7 cellular contexts compared by ENCODE assay signal in the genomic region with DNA sequence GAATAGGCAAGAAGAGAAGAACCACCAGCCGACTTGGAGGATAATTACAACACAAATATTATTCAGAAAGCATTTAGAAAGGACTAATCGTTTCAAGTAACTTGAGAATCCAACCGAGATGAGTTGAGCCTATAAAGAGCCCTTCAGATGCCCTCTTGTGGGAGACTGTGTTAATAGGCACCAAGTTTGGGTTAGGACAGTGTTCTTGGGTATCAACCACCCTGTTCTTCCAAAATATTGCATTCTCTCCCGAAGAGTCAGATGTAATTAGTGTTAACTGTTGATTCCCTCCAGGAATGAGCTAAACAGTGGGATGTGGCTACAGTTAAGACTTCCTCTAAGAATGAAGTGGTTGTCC.
DNase-seq lines count a peak whose midpoint lies in the region; ATAC-seq and TF ChIP-seq lines count a peak whose summit lies in the region.

No MANE protein-coding gene starts in this region.

- H3K9me3 ChIP-seq in body of pancreas: no peaks in the 10 kb centered on the region
- no peaks in the 10 kb centered on the region for H3K9me3 ChIP-seq in right lobe of liver

- no peaks in the 10 kb centered on the region for H3K27me3 ChIP-seq in body of pancreas
- no peaks in the 10 kb centered on the region for H3K27me3 ChIP-seq in right lobe of liver

- H3K4me3 Mint-ChIP-seq in progenitor cell of endocrine pancreas (ENCODE audit: low read depth): no peak overlapping the region

- no peak overlapping the region for H3K27ac Mint-ChIP-seq in progenitor cell of endocrine pancreas

- no peaks in the 10 kb centered on the region for H3K9me3 Mint-ChIP-seq in progenitor cell of endocrine pancreas (ENCODE audit: low read depth)

- H3K36me3 ChIP-seq in body of pancreas (replicated peaks in 1 of 2; ENCODE audit: insufficient read depth in 1 of 2, low read depth in 2 of 2) (peaks cover 0 to 4% of the 10 kb centered on the region in 2 donors), right lobe of liver (peaks cover 0 to 7% (median 0%) of the 10 kb centered on the region in 4 donors)

- H3K4me3 ChIP-seq in body of pancreas (no peak overlapping the region), right lobe of liver (no peak overlapping the region)

- H3K27me3 Mint-ChIP-seq in progenitor cell of endocrine pancreas: no peaks in the 10 kb centered on the region

- H3K4me1 Mint-ChIP-seq in progenitor cell of endocrine pancreas (ENCODE audit: low read depth): peaks cover 6% of the 10 kb centered on the region

- peak overlapping the region in 2 of 4 donors; percentile 8 to 12 for H3K27ac ChIP-seq in body of pancreas
- H3K27ac ChIP-seq in right lobe of liver: no peak overlapping the region

- peaks cover 18% of the 10 kb centered on the region for H3K36me3 Mint-ChIP-seq in progenitor cell of endocrine pancreas (ENCODE audit: insufficient read depth)

- TF ChIP-seq CTCF in GM10266 (IDR thresholded peaks at IDR 0.05; ENCODE audit: control insufficient read depth, insufficient read depth, low read depth, missing control alignments) (peak; percentile 43), body of pancreas (IDR thresholded peaks at IDR 0.05) (peak in 6 of 7 experiments; percentile 24 to 54 (median 42)), right lobe of liver (IDR thresholded peaks at IDR 0.05) (peak; percentile 26 to 44 (median 32)), progenitor cell of endocrine pancreas (IDR thresholded peaks at IDR 0.05; ENCODE audit: unreplicated experiment) (no peak)

- TF ChIP-seq POLR2A in body of pancreas (IDR thresholded peaks at IDR 0.05) (no peak), right lobe of liver (IDR thresholded peaks at IDR 0.05) (no peak)

- DNase-seq in GM10266 (ENCODE audit: extremely low spot score) (peak; percentile 37), NCI-H146 (lab: John Stamatoyannopoulos, UW) (peak; percentile 45), body of pancreas (peak in 1 of 4 donors; percentile 26), right lobe of liver (no peak), putamen (ENCODE audit: low spot score) (no peak), progenitor cell of endocrine pancreas (ENCODE audit: low spot score, unreplicated experiment) (no peak)

- 16 to 24% methylated on average over 4 of the region's 4 CpGs for WGBS in body of pancreas, 2 donors
- 37% methylated on average over 3 of the region's 4 CpGs for WGBS in right lobe of liver (ENCODE audit: insufficient coverage, low coverage, low lambda C conversion rate, missing lambda C conversion rate)

- peaks cover 13% of the 10 kb centered on the region for H3K4me1 ChIP-seq in body of pancreas
- H3K4me1 ChIP-seq in right lobe of liver: no peaks in the 10 kb centered on the region

- intact Hi-C loops in body of pancreas (cut with DNase I): no loop called here
- intact Hi-C loops in right lobe of liver (cut with DNase I): no loop called here

- ATAC-seq in body of pancreas (peak; percentile 55), right lobe of liver (peak; percentile 43 to 64 (median 59)), HG03045 (IDR thresholded peaks at IDR 0.05; ENCODE audit: unreplicated experiment) (no peak)

Comparison
In these comparisons a context has a peak if more than half of its experiments do, and no peak if none do; other contexts are left out.
1. DNase-seq: peak in GM10266 (single experiment) and NCI-H146 (single experiment); none in right lobe of liver (0 of 3), putamen (single experiment) and progenitor cell of endocrine pancreas (single experiment).